Comparison of ENCODE assay signal across 8 cellular contexts in the genomic region with DNA sequence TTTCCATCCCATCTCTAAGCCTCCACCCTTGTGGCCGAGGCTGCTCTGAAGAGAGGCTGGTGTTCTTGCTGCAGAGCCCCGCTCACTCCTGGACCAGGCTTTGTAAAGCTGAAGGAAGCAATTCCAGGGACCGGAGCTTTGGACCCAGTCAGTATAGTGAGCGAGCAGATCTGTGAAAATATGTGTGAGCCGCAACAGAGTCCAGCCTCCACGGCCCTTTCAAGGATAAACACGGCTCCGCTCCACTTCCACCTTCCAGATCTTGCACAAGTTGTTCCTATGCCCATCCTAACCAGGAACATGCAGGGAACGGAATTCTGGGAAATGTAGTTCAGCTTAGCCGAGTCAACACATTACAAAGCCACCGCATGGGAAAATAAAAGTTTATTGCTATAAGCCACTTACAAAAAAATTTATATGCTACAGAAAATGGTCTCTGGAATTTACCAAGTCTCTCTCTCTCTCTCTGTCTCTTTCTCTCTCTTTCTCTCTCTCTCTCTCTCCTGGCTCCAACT.
DNase-seq lines count a peak whose midpoint lies in the region; ATAC-seq and TF ChIP-seq lines count a peak whose summit lies in the region.

No MANE protein-coding gene starts in this region.

- in situ Hi-C loops in G401 (cut with HindIII; ENCODE audit: low sequenced_read_pairs): no loop called here

- intact Hi-C loops in left lung (cut with DNase I) (no loop called here), testis (cut with DNase I; ENCODE audit: low total_unique reads) (no loop called here)

- H3K27ac ChIP-seq in left lung: no peak overlapping the region
- H3K27ac ChIP-seq in testis: no peak overlapping the region

- H3K27me3 ChIP-seq in left lung: peaks cover 0 to 6% of the 10 kb centered on the region in 2 donors
- H3K27me3 ChIP-seq in testis: no peaks in the 10 kb centered on the region

- H3K36me3 ChIP-seq in left lung (no peaks in the 10 kb centered on the region), testis (ENCODE audit: low read depth, missing control alignments) (no peaks in the 10 kb centered on the region)

- peak; percentile 90 for DNase-seq in G401 (ENCODE audit: low spot score)
- peak; percentile 0 for DNase-seq in NOMO-1 treated with dmso at 0.1 percent for 144 hours (lab: John Stamatoyannopoulos, UW; ENCODE audit: unreplicated experiment)
- peak; percentile 64 for DNase-seq in ecto neural progenitor cell (ENCODE audit: low spot score)
- DNase-seq in left lung: peak in 1 of 2 donors; percentile 43
- peak; percentile 58 for DNase-seq in testis
- DNase-seq in NK-92 (lab: John Stamatoyannopoulos, UW; ENCODE audit: unreplicated experiment): no peak
- DNase-seq in activated CD8-positive, alpha-beta memory T cell treated with anti-CD3 and anti-CD28 coated beads, Interleukin-2, amount 50 U/mL, for 48 hours: no peak

- H3K4me1 ChIP-seq in left lung: no peaks in the 10 kb centered on the region
- no peaks in the 10 kb centered on the region for H3K4me1 ChIP-seq in testis

- ATAC-seq in left lung (peak; percentile 95), HG03439 (IDR thresholded peaks at IDR 0.05; ENCODE audit: unreplicated experiment) (no peak)

- H3K9me3 ChIP-seq in left lung (no peaks in the 10 kb centered on the region), testis (no peaks in the 10 kb centered on the region)

- peak overlapping the region; percentile 15 to 29 for H3K4me3 ChIP-seq in left lung
- H3K4me3 ChIP-seq in testis: peak overlapping the region; percentile 9 to 34

- TF ChIP-seq CTCF in left lung (IDR thresholded peaks at IDR 0.05) (no peak), testis (IDR thresholded peaks at IDR 0.05) (no peak)

- 0 to 1% methylated on average over 6 to 11 of the region's 11 CpGs for WGBS in testis, 2 donors

- TF ChIP-seq POLR2A in testis (IDR thresholded peaks at IDR 0.05): no peak

Comparison
In these comparisons a context has a peak if more than half of its experiments do, and no peak if none do; other contexts are left out.
1. DNase-seq: peak in G401 (single experiment), NOMO-1 treated with dmso at 0.1 percent for 144 hours (single experiment), ecto neural progenitor cell (single experiment) and testis (single experiment); none in NK-92 (single experiment) and activated CD8-positive, alpha-beta memory T cell treated with anti-CD3 and anti-CD28 coated beads, Interleukin-2, amount 50 U/mL, for 48 hours (single experiment).